Comparison of ENCODE assay signal across 26 cellular contexts in genomic region chr22:22713416-22713815, GRCh38.
"Had no signal": no experiment of that assay in that cellular context is flagged by ENCODE, and none has a peak within 500 bp of the region (broad histone marks: within the 10 kb centered on the region; RNA-seq: fewer than 3 reads in every experiment).

No MANE protein-coding gene starts in this region.

- DNase-seq: activated CD4-positive, alpha-beta memory T cell treated with anti-CD3 and anti-CD28 coated beads, Interleukin-2, amount 10 ng/mL, durations not matched to agents 7 days and 5 days; activated CD4-positive, alpha-beta T cell treated with anti-CD3 and anti-CD28 coated beads for 1 hour; activated CD4-positive, alpha-beta T cell treated with anti-CD3 and anti-CD28 coated beads, Interleukin-2, amount 10 ng/mL, durations not matched to agents 7 days and 5 days; activated effector memory CD4-positive, alpha-beta T cell treated with Interleukin-2 at 50 U/mL for 16 hours; activated naive CD4-positive, alpha-beta T cell treated with Interleukin-2 at 50 U/mL for 16 hours; anterior cingulate cortex; dorsolateral prefrontal cortex; endodermal cell; foreskin fibroblast; head of caudate nucleus; hippocampal formation; kidney; left colon; mammary epithelial cell; ovary; right lobe of liver; stimulated activated CD4-positive, alpha-beta T cell treated with anti-CD3 and anti-CD28 coated beads, Interleukin-12 subunit alpha, Interleukin-12 subunit beta, amount 100 ng/mL, for 4 hours; stimulated activated CD4-positive, alpha-beta T cell treated with anti-CD3 and anti-CD28 coated beads, Interleukin-4, amount 100 ng/mL, for 1 hour; T-helper 2 cell had no signal

- H3K27me3 ChIP-seq: neutrophil, ovary, right lobe of liver had no signal

- H3K27ac ChIP-seq: dorsolateral prefrontal cortex, neutrophil, ovary, right lobe of liver, thoracic aorta had no signal

- H3K4me1 Mint-ChIP-seq: endodermal cell, nephron had no signal

- H3K36me3 ChIP-seq: neutrophil, ovary, right lobe of liver, thoracic aorta had no signal

- H3K36me3 Mint-ChIP-seq: activated naive CD8-positive, alpha-beta T cell had no signal

- H3K27ac Mint-ChIP-seq: activated CD4-positive, alpha-beta memory T cell treated with anti-CD3 and anti-CD28 coated beads, Interleukin-2, amount 10 ng/mL, durations not matched to agents 7 days and 5 days; activated CD4-positive, alpha-beta T cell treated with anti-CD3 and anti-CD28 coated beads, Interleukin-2, amount 10 ng/mL, durations not matched to agents 7 days and 5 days; activated naive CD8-positive, alpha-beta T cell; endodermal cell; nephron; progenitor cell of endocrine pancreas; stimulated activated naive CD8-positive, alpha-beta T cell treated with anti-CD3 and anti-CD28 coated beads, Interleukin-15, Interleukin-2, amounts not matched to agents 100 ng/mL and 50 ng/mL, for 24 hours had no signal

- H3K9me3 Mint-ChIP-seq: activated CD4-positive, alpha-beta memory T cell treated with anti-CD3 and anti-CD28 coated beads, Interleukin-2, amount 10 ng/mL, durations not matched to agents 7 days and 5 days; activated CD4-positive, alpha-beta T cell treated with anti-CD3 and anti-CD28 coated beads, Interleukin-2, amount 10 ng/mL, durations not matched to agents 7 days and 5 days; endodermal cell; nephron; stimulated activated naive CD8-positive, alpha-beta T cell treated with anti-CD3 and anti-CD28 coated beads, Interleukin-15, Interleukin-2, amounts not matched to agents 100 ng/mL and 50 ng/mL, for 24 hours had no signal

- H3K27me3 Mint-ChIP-seq: activated naive CD8-positive, alpha-beta T cell; stimulated activated naive CD8-positive, alpha-beta T cell treated with anti-CD3 and anti-CD28 coated beads, Interleukin-15, Interleukin-2, amounts not matched to agents 100 ng/mL and 50 ng/mL, for 24 hours had no signal

- ATAC-seq: esophagus mucosa, left colon, right lobe of liver had no signal

- H3K4me3 ChIP-seq: dorsolateral prefrontal cortex, ovary, right lobe of liver, thoracic aorta had no signal

- H3K4me3 Mint-ChIP-seq: activated CD4-positive, alpha-beta memory T cell treated with anti-CD3 and anti-CD28 coated beads, Interleukin-2, amount 10 ng/mL, durations not matched to agents 7 days and 5 days; activated CD4-positive, alpha-beta T cell treated with anti-CD3 and anti-CD28 coated beads, Interleukin-2, amount 10 ng/mL, durations not matched to agents 7 days and 5 days; activated naive CD8-positive, alpha-beta T cell; endodermal cell; nephron; stimulated activated naive CD8-positive, alpha-beta T cell treated with anti-CD3 and anti-CD28 coated beads, Interleukin-15, Interleukin-2, amounts not matched to agents 100 ng/mL and 50 ng/mL, for 24 hours had no signal

- H3K9me3 ChIP-seq: neutrophil, ovary, right lobe of liver, thoracic aorta had no signal
